8 cellular contexts compared by ENCODE assay signal in the genomic region with DNA sequence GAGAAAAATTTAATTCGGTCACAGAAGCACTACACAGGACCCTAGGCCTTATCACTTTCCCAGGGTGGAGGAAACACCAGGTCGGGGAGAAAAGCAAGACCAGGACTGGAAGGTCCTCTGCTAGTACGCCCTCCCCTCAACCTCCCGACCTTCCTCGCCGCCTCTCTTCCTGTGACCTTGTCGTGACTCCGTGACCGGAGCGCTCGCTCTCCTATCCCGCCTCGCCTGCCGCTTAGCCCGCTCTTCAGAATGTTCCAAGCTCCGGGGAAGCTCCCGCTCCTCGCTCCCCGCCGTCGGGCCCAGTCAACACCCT. TPM values are rescaled to one million over a fixed set of nuclear protein-coding genes. Genes with fewer than 3 reads are reported as not detected.
DNase-seq lines count a peak whose midpoint lies in the region; ATAC-seq and TF ChIP-seq lines count a peak whose summit lies in the region.

No MANE protein-coding gene starts in this region.

- no peak for TF ChIP-seq CTCF in colonic mucosa (IDR thresholded peaks at IDR 0.05)
- TF ChIP-seq CTCF in lung (IDR thresholded peaks at IDR 0.05; ENCODE audit: control extremely low read depth, extremely low read depth) = no peak
- TF ChIP-seq CTCF in suprapubic skin (IDR thresholded peaks at IDR 0.05) = no peak

- no peaks in the 10 kb centered on the region for H3K27me3 ChIP-seq in BLaER1 treated with 17β-estradiol and CSF1 and Interleukin-3, amounts not matched to agents 10 nM and 100 nM
- H3K27me3 ChIP-seq in colonic mucosa = no peaks in the 10 kb centered on the region
- H3K27me3 ChIP-seq in lung (ENCODE audit: control insufficient read depth, insufficient read depth) = no peaks in the 10 kb centered on the region
- no peaks in the 10 kb centered on the region for H3K27me3 ChIP-seq in suprapubic skin

- H3K9me3 ChIP-seq in BLaER1 treated with 17β-estradiol and CSF1 and Interleukin-3, amounts not matched to agents 10 nM and 100 nM (replicated peaks in 1 of 11) = no peaks in the 10 kb centered on the region
- H3K9me3 ChIP-seq in colonic mucosa = no peaks in the 10 kb centered on the region
- H3K9me3 ChIP-seq in lung (ENCODE audit: control insufficient read depth in 2 of 2, insufficient read depth in 1 of 2, low read length in 1 of 2) = no peaks in the 10 kb centered on the region
- no peaks in the 10 kb centered on the region for H3K9me3 ChIP-seq in suprapubic skin

- no peak for TF ChIP-seq POLR2A in suprapubic skin (IDR thresholded peaks at IDR 0.05)

- TF ChIP-seq EP300 in suprapubic skin (IDR thresholded peaks at IDR 0.05) = no peak

- H3K27ac ChIP-seq in BLaER1 treated with 17β-estradiol and CSF1 and Interleukin-3, amounts not matched to agents 10 nM and 100 nM = peak overlapping the region; percentile 71 to 92 (median 86)
- H3K27ac ChIP-seq in colonic mucosa = peak overlapping the region; percentile 98
- H3K27ac ChIP-seq in lung (ENCODE audit: low read depth in 1 of 2, low read length in 1 of 2) = peak overlapping the region; percentile 94 to 96
- H3K27ac ChIP-seq in suprapubic skin = peak overlapping the region; percentile 97

- ATAC-seq in GM18909 (IDR thresholded peaks at IDR 0.05; ENCODE audit: poor library complexity, unreplicated experiment) (peak; percentile 16), HG03135 (IDR thresholded peaks at IDR 0.05; ENCODE audit: unreplicated experiment) (peak; percentile 21), SK-N-SH treated with all-trans-retinoic acid at 6 μM for 48 hours (peak; percentile 60), lung (ENCODE audit: insufficient read depth, low FRiP score) (peak; percentile 17)

- peaks cover 35 to 50% (median 45%) of the 10 kb centered on the region in 10 experiments for H3K4me1 ChIP-seq in BLaER1 treated with 17β-estradiol and CSF1 and Interleukin-3, amounts not matched to agents 10 nM and 100 nM
- peaks cover 11% of the 10 kb centered on the region for H3K4me1 ChIP-seq in colonic mucosa
- peaks cover 7 to 16% of the 10 kb centered on the region in 2 donors for H3K4me1 ChIP-seq in lung (ENCODE audit: control insufficient read depth in 2 of 2, insufficient read depth in 2 of 2, low read length in 2 of 2)
- H3K4me1 ChIP-seq in suprapubic skin = peaks cover 35% of the 10 kb centered on the region

- peaks cover 22 to 50% (median 35%) of the 10 kb centered on the region in 11 experiments; a peak in 18 of 22 replicates for H4K20me1 ChIP-seq in BLaER1 treated with 17β-estradiol and CSF1 and Interleukin-3, amounts not matched to agents 10 nM and 100 nM

- intact Hi-C loops in colonic mucosa (cut with DNase I) = no loop called here

- peaks cover 0 to 11% (median 4%) of the 10 kb centered on the region in 11 experiments; a peak in 4 of 22 replicates for H3K36me3 ChIP-seq in BLaER1 treated with 17β-estradiol and CSF1 and Interleukin-3, amounts not matched to agents 10 nM and 100 nM
- H3K36me3 ChIP-seq in colonic mucosa (no peaks in the 10 kb centered on the region), lung (ENCODE audit: control insufficient read depth in 2 of 2, insufficient read depth in 2 of 2, low read length in 2 of 2) (no peaks in the 10 kb centered on the region), suprapubic skin (no peaks in the 10 kb centered on the region)

- H3K4me3 ChIP-seq in BLaER1 treated with 17β-estradiol and CSF1 and Interleukin-3, amounts not matched to agents 10 nM and 100 nM = peak overlapping the region; percentile 73 to 90 (median 82)
- peak overlapping the region; percentile 74 for H3K4me3 ChIP-seq in colonic mucosa
- peak overlapping the region; percentile 83 for H3K4me3 ChIP-seq in lung
- peak overlapping the region; percentile 86 for H3K4me3 ChIP-seq in suprapubic skin

- 0% methylated on average over 21 of the region's 21 CpGs for WGBS in lung, 2 donors
- WGBS in suprapubic skin = 0% methylated on average over 21 of the region's 21 CpGs

- H3K9ac ChIP-seq in BLaER1 treated with 17β-estradiol and CSF1 and Interleukin-3, amounts not matched to agents 10 nM and 100 nM = peak overlapping the region; percentile 79 to 95 (median 91)
- peak overlapping the region; percentile 96 to 99 for H3K9ac ChIP-seq in colonic mucosa (ENCODE audit: low read depth in 2 of 2, low read length in 2 of 2)

- H3K4me2 ChIP-seq in BLaER1 treated with 17β-estradiol and CSF1 and Interleukin-3, amounts not matched to agents 10 nM and 100 nM = peak overlapping the region; percentile 82 to 97 (median 88)

- peak; percentile 57 for DNase-seq in colonic mucosa
- DNase-seq in lung (ENCODE audit: low spot score) = no peak
- DNase-seq in suprapubic skin (ENCODE audit: low spot score in 2 of 2) = no peak
- DNase-seq in GDM1 (lab: John Stamatoyannopoulos, UW) = no peak

TF ChIP-seq in SK-N-SH treated with all-trans-retinoic acid at 6 μM for 48 hours, 23 proteins besides CTCF, POLR2A, EP300 and RAD21:
- TF ChIP-seq, protein P1, sequence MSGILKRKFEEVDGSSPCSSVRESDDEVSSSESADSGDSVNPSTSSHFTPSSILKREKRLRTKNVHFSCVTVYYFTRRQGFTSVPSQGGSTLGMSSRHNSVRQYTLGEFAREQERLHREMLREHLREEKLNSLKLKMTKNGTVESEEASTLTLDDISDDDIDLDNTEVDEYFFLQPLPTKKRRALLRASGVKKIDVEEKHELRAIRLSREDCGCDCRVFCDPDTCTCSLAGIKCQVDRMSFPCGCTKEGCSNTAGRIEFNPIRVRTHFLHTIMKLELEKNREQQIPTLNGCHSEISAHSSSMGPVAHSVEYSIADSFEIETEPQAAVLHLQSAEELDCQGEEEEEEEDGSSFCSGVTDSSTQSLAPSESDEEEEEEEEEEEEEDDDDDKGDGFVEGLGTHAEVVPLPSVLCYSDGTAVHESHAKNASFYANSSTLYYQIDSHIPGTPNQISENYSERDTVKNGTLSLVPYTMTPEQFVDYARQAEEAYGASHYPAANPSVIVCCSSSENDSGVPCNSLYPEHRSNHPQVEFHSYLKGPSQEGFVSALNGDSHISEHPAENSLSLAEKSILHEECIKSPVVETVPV (CRISPR knock-in tag; IDR thresholded peaks at IDR 0.05) = no peak
- TF ChIP-seq ZC3H10 (CRISPR knock-in tag; IDR thresholded peaks at IDR 0.05) = no peak

RNA-seq across cellular contexts. Expression of a gene that starts 0.5 kb away (rescaled TPM):
- total RNA-seq in colonic mucosa = 100 to 1,000 TPM; 224 to 360 TPM
- total RNA-seq in lung = 10 to 100 TPM; 76.1 to 94.6 TPM
- 100 to 1,000 TPM in 1 of 2 donors, 10 to 100 TPM in 1; 77.6 to 148 TPM for polyA plus RNA-seq in lung
- 10 to 100 TPM; 46.8 to 91.9 (median 81.4) TPM for total RNA-seq in suprapubic skin

RNA-seq across cellular contexts. Expression of a gene that starts 5.5 kb away (rescaled TPM):
- 1 to 10 TPM; 3.2 to 6.5 TPM for total RNA-seq in colonic mucosa
- 1 to 10 TPM; 5.5 to 5.7 TPM for total RNA-seq in lung
- 1 to 10 TPM; 1.1 to 1.5 TPM for polyA plus RNA-seq in lung
- 1 to 10 TPM; 1.2 to 6.6 (median 3.4) TPM for total RNA-seq in suprapubic skin

RNA-seq across cellular contexts. Expression of a gene that starts 30.7 kb away (rescaled TPM):
- total RNA-seq in colonic mucosa (1 to 10 TPM in 1 of 2 donors, under 1 TPM in 1; 0.93 to 5.3 TPM), lung (1 to 10 TPM; 4.4 to 7.6 TPM), suprapubic skin (under 1 TPM in 1 of 4 donors, not detected in 3; 0.89 TPM)
- 1 to 10 TPM; 1.9 to 2.0 TPM for polyA plus RNA-seq in lung
